Comparison of ENCODE assay signal across 9 cellular contexts in the genomic region with DNA sequence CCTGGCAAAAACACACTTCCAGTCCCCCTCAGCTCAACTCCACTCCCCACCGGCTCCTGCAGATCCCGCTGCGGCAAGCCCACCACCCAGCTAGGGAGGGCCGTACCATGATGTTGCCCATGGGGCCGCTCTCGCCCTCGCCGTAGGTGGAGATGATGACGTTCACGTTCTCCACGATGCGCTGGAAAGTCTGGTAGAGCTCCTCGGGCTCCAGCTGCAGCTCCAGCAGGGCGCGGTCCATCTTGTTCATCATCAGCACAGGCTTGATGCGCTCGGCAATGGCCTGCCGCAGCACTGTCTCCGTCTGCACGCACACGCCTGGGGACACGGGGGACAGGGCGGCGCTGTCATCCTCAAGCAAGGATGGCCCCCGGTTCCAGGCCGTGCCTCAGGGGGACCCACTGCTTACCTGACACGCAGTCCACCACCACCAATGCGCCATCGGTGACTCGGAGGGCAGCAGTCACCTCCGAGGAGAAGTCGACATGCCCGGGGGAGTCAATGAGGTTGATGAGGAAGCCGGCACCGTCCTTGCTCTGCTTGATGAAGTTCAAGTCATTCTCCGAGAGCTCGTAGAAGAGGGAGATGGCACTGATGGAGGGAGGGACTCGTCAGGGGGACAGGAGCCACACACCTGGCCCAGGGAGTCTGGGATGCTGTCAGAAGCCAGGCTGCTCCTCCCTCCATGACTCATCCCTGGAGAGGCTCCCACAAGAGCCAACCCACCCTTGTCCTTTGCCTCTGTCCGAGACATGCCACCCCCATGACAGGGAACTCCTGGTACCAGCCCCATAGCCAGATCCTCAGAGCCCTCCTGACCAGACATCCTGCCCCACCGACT. TPM values are rescaled to one million over a fixed set of nuclear protein-coding genes. Genes with fewer than 3 reads are reported as not detected.
DNase-seq lines count a peak whose midpoint lies in the region; ATAC-seq and TF ChIP-seq lines count a peak whose summit lies in the region.
"Had no signal": no experiment of that assay in that cellular context is flagged by ENCODE, and none has a peak within 500 bp of the region (broad histone marks: within the 10 kb centered on the region; RNA-seq: fewer than 3 reads in every experiment).

No MANE protein-coding gene starts in this region.

- peak overlapping the region; percentile 98 for H3K27ac Mint-ChIP-seq in HFFc6
- peak overlapping the region; percentile 98 for H3K27ac Mint-ChIP-seq in activated naive CD8-positive, alpha-beta T cell treated with anti-CD3 and anti-CD28 coated beads, Interleukin-2, amount 50 U/mL, for 24 hours

- H3K27ac ChIP-seq in ACC112 (ENCODE audit: low read depth, low read length): peak overlapping the region; percentile 97; the same call in 1 of the 2 replicates

- ATAC-seq in activated naive CD8-positive, alpha-beta T cell treated with anti-CD3 and anti-CD28 coated beads, Interleukin-2, amount 50 U/mL, for 24 hours: peak; percentile 11
- ATAC-seq in HG03571 (IDR thresholded peaks at IDR 0.05; ENCODE audit: unreplicated experiment) (no peak), HG03439 (IDR thresholded peaks at IDR 0.05; ENCODE audit: unreplicated experiment) (no peak)

- H3K36me3 Mint-ChIP-seq in HFFc6 (ENCODE audit: low read depth): peaks cover 50% of the 10 kb centered on the region
- H3K36me3 Mint-ChIP-seq in activated naive CD8-positive, alpha-beta T cell treated with anti-CD3 and anti-CD28 coated beads, Interleukin-2, amount 50 U/mL, for 24 hours (ENCODE audit: low read depth): peaks cover 67% of the 10 kb centered on the region

- H3K9me3 Mint-ChIP-seq in HFFc6: peaks cover 12% of the 10 kb centered on the region
- H3K9me3 Mint-ChIP-seq in activated naive CD8-positive, alpha-beta T cell treated with anti-CD3 and anti-CD28 coated beads, Interleukin-2, amount 50 U/mL, for 24 hours: no peaks in the 10 kb centered on the region

- peaks cover 41% of the 10 kb centered on the region; the same call in 1 of the 2 replicates for H3K36me3 ChIP-seq in ACC112 (ENCODE audit: insufficient read depth, low read length)

- DNase-seq in HFFc6 (peak; percentile 74), kidney glomerular epithelial cell (lab: John Stamatoyannopoulos, UW) (peak; percentile 42), NCI-H146 treated with DMSO at 0.1 percent for 48 hours (lab: John Stamatoyannopoulos, UW; ENCODE audit: unreplicated experiment) (no peak), UCSD-AML1 (lab: John Stamatoyannopoulos, UW; ENCODE audit: unreplicated experiment) (no peak)
- DNase-seq in activated naive CD8-positive, alpha-beta T cell treated with anti-CD3 and anti-CD28 coated beads, Interleukin-2, amount 50 U/mL, for 24 hours: no peak

- H3K27me3 Mint-ChIP-seq in HFFc6 (ENCODE audit: insufficient read depth): peaks cover 60% of the 10 kb centered on the region
- peaks cover 1% of the 10 kb centered on the region for H3K27me3 Mint-ChIP-seq in activated naive CD8-positive, alpha-beta T cell treated with anti-CD3 and anti-CD28 coated beads, Interleukin-2, amount 50 U/mL, for 24 hours

- no peaks in the 10 kb centered on the region for H3K27me3 ChIP-seq in ACC112 (ENCODE audit: insufficient read depth, low read length)
- H3K27me3 ChIP-seq: heart right ventricle had no signal

- no peak for TF ChIP-seq CTCF in HFFc6 (IDR thresholded peaks at IDR 0.05)

- H3K4me3 ChIP-seq in ACC112 (ENCODE audit: low read depth, low read length): peak overlapping the region; percentile 100

- H3K4me1 ChIP-seq in ACC112 (ENCODE audit: control insufficient read depth, insufficient read depth, low read length, unreplicated experiment): peaks cover 20% of the 10 kb centered on the region

- H3K79me2 ChIP-seq in ACC112 (ENCODE audit: control insufficient read depth, insufficient read depth, low read length, unreplicated experiment): peaks cover 67% of the 10 kb centered on the region

- peaks cover 61% of the 10 kb centered on the region for H3K4me1 Mint-ChIP-seq in HFFc6 (ENCODE audit: low read depth)
- H3K4me1 Mint-ChIP-seq in activated naive CD8-positive, alpha-beta T cell treated with anti-CD3 and anti-CD28 coated beads, Interleukin-2, amount 50 U/mL, for 24 hours: peaks cover 72% of the 10 kb centered on the region

- peak overlapping the region; percentile 99 for H3K4me3 Mint-ChIP-seq in HFFc6
- peak overlapping the region; percentile 98 for H3K4me3 Mint-ChIP-seq in activated naive CD8-positive, alpha-beta T cell treated with anti-CD3 and anti-CD28 coated beads, Interleukin-2, amount 50 U/mL, for 24 hours

- H2AFZ ChIP-seq in ACC112 (ENCODE audit: low read length, unreplicated experiment): no peak overlapping the region

RNA-seq across cellular contexts. Expression of a gene that starts 2.3 kb away (rescaled TPM):
- total RNA-seq in HFFc6 (2021; fragmentation: NEBNext Ultra II Directional; extraction: Animal tissue kit (Norgen Biotek cat#: 25700)): 1,000 to 10,000 TPM; 2,555 to 2,867 (median 2,696) TPM

RNA-seq across cellular contexts. Expression of a gene that starts 12.0 kb away (rescaled TPM):
- total RNA-seq in HFFc6 (2021; fragmentation: NEBNext Ultra II Directional; extraction: Animal tissue kit (Norgen Biotek cat#: 25700)): 100 to 1,000 TPM; 116 to 140 (median 128) TPM

RNA-seq across cellular contexts. Expression of a gene that starts 24.6 kb away (rescaled TPM):
- 10 to 100 TPM; 20.0 to 26.0 (median 23.3) TPM for total RNA-seq in HFFc6 (2021; fragmentation: NEBNext Ultra II Directional; extraction: Animal tissue kit (Norgen Biotek cat#: 25700))

RNA-seq across cellular contexts. Expression of a gene that starts 50.1 kb away (rescaled TPM):
- not detected for total RNA-seq in HFFc6 (2021; fragmentation: NEBNext Ultra II Directional; extraction: Animal tissue kit (Norgen Biotek cat#: 25700))

Comparison
In these comparisons a context has a peak if more than half of its experiments do, and no peak if none do; other contexts are left out.
1. DNase-seq: peak in HFFc6 (single experiment) and kidney glomerular epithelial cell (single experiment); none in activated naive CD8-positive, alpha-beta T cell treated with anti-CD3 and anti-CD28 coated beads, Interleukin-2, amount 50 U/mL, for 24 hours (single experiment), NCI-H146 treated with DMSO at 0.1 percent for 48 hours (single experiment) and UCSD-AML1 (single experiment).